ENCODE assay signal across 22 cellular contexts in genomic region chr6:107637316-107637715, GRCh38.
"Had no signal": no experiment of that assay in that cellular context is flagged by ENCODE, and none has a peak within 500 bp of the region (broad histone marks: within the 10 kb centered on the region; RNA-seq: fewer than 3 reads in every experiment).

No MANE protein-coding gene starts in this region.

- H3K9me3 Mint-ChIP-seq: natural killer cell; neural crest cell; stimulated activated effector memory CD8-positive, alpha-beta T cell treated with anti-CD3 and anti-CD28 coated beads, Interleukin-12 subunit alpha, Interleukin-12 subunit beta, amount 100 ng/mL, for 72 hours; type B pancreatic cell had no signal

- ATAC-seq: left ventricle myocardium superior; lower lobe of right lung; natural killer cell; stimulated activated effector memory CD8-positive, alpha-beta T cell treated with anti-CD3 and anti-CD28 coated beads, Interleukin-12 subunit alpha, Interleukin-12 subunit beta, amount 100 ng/mL, for 72 hours had no signal

- H3K4me1 Mint-ChIP-seq: neural crest cell had no signal

- H3K9me3 ChIP-seq: lower lobe of right lung, right atrium auricular region, sigmoid colon, testis, tibial artery had no signal

- H3K4me3 Mint-ChIP-seq: natural killer cell; neural crest cell; stimulated activated effector memory CD8-positive, alpha-beta T cell treated with anti-CD3 and anti-CD28 coated beads, Interleukin-12 subunit alpha, Interleukin-12 subunit beta, amount 100 ng/mL, for 72 hours; type B pancreatic cell had no signal

- H3K36me3 Mint-ChIP-seq: stimulated activated effector memory CD8-positive, alpha-beta T cell treated with anti-CD3 and anti-CD28 coated beads, Interleukin-12 subunit alpha, Interleukin-12 subunit beta, amount 100 ng/mL, for 72 hours had no signal

- H3K36me3 ChIP-seq: lower lobe of right lung had no signal

- H3K4me3 ChIP-seq: dorsolateral prefrontal cortex, lower lobe of right lung, right atrium auricular region, sigmoid colon, testis, tibial artery had no signal

- H3K9ac ChIP-seq: parathyroid adenoma had no signal

- H3K27ac Mint-ChIP-seq: natural killer cell; progenitor cell of endocrine pancreas; stimulated activated effector memory CD8-positive, alpha-beta T cell treated with anti-CD3 and anti-CD28 coated beads, Interleukin-12 subunit alpha, Interleukin-12 subunit beta, amount 100 ng/mL, for 72 hours; type B pancreatic cell had no signal

- DNase-seq: dorsolateral prefrontal cortex; effector CD4-positive, alpha-beta T cell; head of caudate nucleus; left ventricle myocardium superior; lower lobe of right lung; natural killer cell; sigmoid colon; stimulated activated CD4-positive, alpha-beta T cell treated with anti-CD3 and anti-CD28 coated beads, Interleukin-2, amount 100 ng/mL, for 24 hours; stimulated activated CD4-positive, alpha-beta T cell treated with anti-CD3 and anti-CD28 coated beads, Interleukin-4, amount 100 ng/mL, for 24 hours; stimulated activated naive CD4-positive, alpha-beta T cell treated with Interleukin-2 at 50 U/mL for 16 hours; substantia nigra; testis; tibial artery had no signal

- FAIRE-seq: colon, frontal cortex, keratinocyte had no signal

- H3K27me3 ChIP-seq: dorsolateral prefrontal cortex, right atrium auricular region, testis, tibial artery had no signal

- H2AFZ ChIP-seq: parathyroid adenoma had no signal

- H3K27ac ChIP-seq: lower lobe of right lung, parathyroid adenoma, right atrium auricular region, sigmoid colon, testis, tibial artery had no signal

- H3K79me2 ChIP-seq: parathyroid adenoma had no signal
